In the genomic region with DNA sequence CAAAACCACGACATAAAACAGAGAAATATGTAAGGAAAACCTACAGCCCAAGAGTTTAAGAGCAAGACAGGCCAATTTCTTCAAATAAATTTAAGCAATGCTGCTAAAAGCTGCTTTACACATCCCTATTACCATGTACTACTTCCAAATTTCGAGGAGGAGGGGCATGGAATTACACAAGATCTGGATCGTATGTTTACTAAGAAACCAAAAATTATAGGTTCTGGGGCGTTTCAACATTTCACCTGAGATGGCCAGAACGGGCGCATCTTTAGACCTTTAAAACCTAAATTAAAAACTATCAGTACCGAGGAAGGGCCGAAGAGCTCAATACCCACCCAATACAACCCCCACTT, we compare ENCODE assay signal across 8 cellular contexts. TPM values are rescaled to one million over a fixed set of nuclear protein-coding genes. Genes with fewer than 3 reads are reported as not detected.
DNase-seq lines count a peak whose midpoint lies in the region; TF ChIP-seq lines count a peak whose summit lies in the region.

No MANE protein-coding gene starts in this region.

- DNase-seq in H7 (no peak), glutamatergic neuron (no peak), glomerular visceral epithelial cell (ENCODE audit: extremely low spot score) (no peak), HT-29 (ENCODE audit: low spot score) (no peak), GM19238 (ENCODE audit: insufficient read length, low spot score) (no peak), NCI-H1105 (lab: John Stamatoyannopoulos, UW) (no peak)

- H3K27ac ChIP-seq in VCaP (peak overlapping the region; percentile 100), skeletal muscle tissue (ENCODE audit: low read depth, low read length) (peak overlapping the region; percentile 96)

- H3K9ac ChIP-seq in skeletal muscle tissue (ENCODE audit: low read depth in 1 of 3, low read length in 3 of 3) = peak overlapping the region; percentile 73 to 96 (median 93)

- peaks cover 24% of the 10 kb centered on the region for H3K4me1 Mint-ChIP-seq in glutamatergic neuron (ENCODE audit: low read depth, unreplicated experiment)

- peak overlapping the region; percentile 92 for H3K27ac Mint-ChIP-seq in glutamatergic neuron (ENCODE audit: unreplicated experiment)

- peak overlapping the region; percentile 98 for H3K4me3 Mint-ChIP-seq in glutamatergic neuron (ENCODE audit: unreplicated experiment)

- H3K27me3 Mint-ChIP-seq in glutamatergic neuron (ENCODE audit: unreplicated experiment) = peaks cover 3% of the 10 kb centered on the region

- no peaks in the 10 kb centered on the region for H3K9me3 ChIP-seq in skeletal muscle tissue (ENCODE audit: control insufficient read depth in 3 of 3, low read length in 3 of 3)

- H3K36me3 Mint-ChIP-seq in glutamatergic neuron (ENCODE audit: unreplicated experiment) = no peaks in the 10 kb centered on the region

- H3K36me3 ChIP-seq in H7 (replicated peaks; ENCODE audit: control insufficient read depth, insufficient read depth, low read length) (peaks cover 10% of the 10 kb centered on the region), skeletal muscle tissue (ENCODE audit: control insufficient read depth in 3 of 3, insufficient read depth in 3 of 3, low read length in 3 of 3) (peaks cover 7 to 17% (median 7%) of the 10 kb centered on the region in 3 donors)

- TF ChIP-seq CTCF in VCaP (conservative IDR thresholded peaks at IDR 0.05) = no peak
- no peak for TF ChIP-seq CTCF in glutamatergic neuron (IDR thresholded peaks at IDR 0.05; ENCODE audit: partially characterized antibody, unreplicated experiment)

- peaks cover 14 to 26% (median 24%) of the 10 kb centered on the region in 3 donors for H3K4me1 ChIP-seq in skeletal muscle tissue (ENCODE audit: control insufficient read depth in 3 of 3, insufficient read depth in 3 of 3, low read length in 3 of 3)

- peak overlapping the region; percentile 89 for H3K4me3 ChIP-seq in H7 (ENCODE audit: insufficient read depth, low read depth, low read length)
- peak overlapping the region; percentile 80 to 90 (median 81) for H3K4me3 ChIP-seq in skeletal muscle tissue (ENCODE audit: low read length in 3 of 3)

- H3K27me3 ChIP-seq in H7 (ENCODE audit: control insufficient read depth, insufficient read depth, low read length) (no peaks in the 10 kb centered on the region), skeletal muscle tissue (ENCODE audit: control insufficient read depth in 3 of 3, insufficient read depth in 3 of 3, low read length in 3 of 3) (no peaks in the 10 kb centered on the region)

- H3K9me3 Mint-ChIP-seq in glutamatergic neuron (ENCODE audit: unreplicated experiment) = peaks cover 4% of the 10 kb centered on the region

RNA-seq across cellular contexts. Expression of a gene that starts 0.7 kb away (rescaled TPM):
- 14.7 and 25.6 TPM in 2 replicates for total RNA-seq in H7 (2014; rRNA removed; shearing (Covaris generic))
- total RNA-seq in glutamatergic neuron (ENCODE audit: unreplicated experiment) (57.5 TPM), skeletal muscle tissue (27.7 TPM)
- 14.1 and 18.0 TPM in 2 replicates for total RNA-seq in HT-29 (2014; rRNA removed; shearing (Covaris generic))
